1 cellular context compared by ENCODE assay signal in the genomic region with DNA sequence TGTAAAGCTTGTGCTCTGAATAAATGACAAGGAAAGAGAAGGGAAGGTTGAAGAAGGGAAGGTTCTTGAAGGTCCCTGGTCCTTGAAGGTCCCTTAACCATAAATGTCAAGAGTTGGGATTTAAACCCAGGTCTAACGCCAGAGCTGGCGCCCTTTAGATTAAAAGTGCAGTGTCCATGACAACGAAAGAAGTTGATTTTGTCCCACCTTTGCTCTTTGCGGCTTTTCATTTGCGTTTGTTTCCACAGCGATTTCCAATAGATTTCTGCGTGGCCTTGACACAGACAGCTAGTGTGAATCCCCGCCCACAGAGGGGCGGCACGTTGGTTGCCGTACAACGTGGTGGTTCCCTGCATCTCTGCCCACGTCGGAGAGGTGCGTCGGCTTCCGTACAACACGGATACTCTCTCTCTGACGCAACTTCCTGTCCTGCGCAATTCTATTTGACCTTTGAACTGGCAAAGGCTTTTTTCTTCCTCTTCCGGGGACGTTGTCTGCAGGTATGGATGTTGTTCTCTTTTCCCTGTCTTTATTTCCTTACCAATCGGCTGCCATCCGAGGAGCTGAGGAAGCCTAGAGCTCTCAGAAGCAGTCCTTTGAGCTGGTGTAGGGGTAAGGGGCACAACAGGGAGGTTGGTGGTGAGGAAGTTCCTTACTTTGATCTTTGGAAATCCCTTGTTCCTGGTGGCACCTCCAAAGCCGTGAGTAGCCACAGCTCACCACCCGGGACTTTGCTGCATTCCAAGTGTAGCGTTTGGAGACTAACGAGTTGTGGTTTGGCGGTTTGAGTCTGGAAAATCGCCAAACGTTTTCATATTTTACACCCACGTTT.
TF ChIP-seq lines count a peak whose summit lies in the region.

A gene (plus strand): TSS at position 476 of the 832 bp plus-strand sequence. CDS start 1,384 bp downstream, outside the sequence.

TF ChIP-seq in HepG2, 621 proteins besides CTCF, POLR2A, EP300 and RAD21 (continued from another document):
- TF ChIP-seq, protein P1, sequence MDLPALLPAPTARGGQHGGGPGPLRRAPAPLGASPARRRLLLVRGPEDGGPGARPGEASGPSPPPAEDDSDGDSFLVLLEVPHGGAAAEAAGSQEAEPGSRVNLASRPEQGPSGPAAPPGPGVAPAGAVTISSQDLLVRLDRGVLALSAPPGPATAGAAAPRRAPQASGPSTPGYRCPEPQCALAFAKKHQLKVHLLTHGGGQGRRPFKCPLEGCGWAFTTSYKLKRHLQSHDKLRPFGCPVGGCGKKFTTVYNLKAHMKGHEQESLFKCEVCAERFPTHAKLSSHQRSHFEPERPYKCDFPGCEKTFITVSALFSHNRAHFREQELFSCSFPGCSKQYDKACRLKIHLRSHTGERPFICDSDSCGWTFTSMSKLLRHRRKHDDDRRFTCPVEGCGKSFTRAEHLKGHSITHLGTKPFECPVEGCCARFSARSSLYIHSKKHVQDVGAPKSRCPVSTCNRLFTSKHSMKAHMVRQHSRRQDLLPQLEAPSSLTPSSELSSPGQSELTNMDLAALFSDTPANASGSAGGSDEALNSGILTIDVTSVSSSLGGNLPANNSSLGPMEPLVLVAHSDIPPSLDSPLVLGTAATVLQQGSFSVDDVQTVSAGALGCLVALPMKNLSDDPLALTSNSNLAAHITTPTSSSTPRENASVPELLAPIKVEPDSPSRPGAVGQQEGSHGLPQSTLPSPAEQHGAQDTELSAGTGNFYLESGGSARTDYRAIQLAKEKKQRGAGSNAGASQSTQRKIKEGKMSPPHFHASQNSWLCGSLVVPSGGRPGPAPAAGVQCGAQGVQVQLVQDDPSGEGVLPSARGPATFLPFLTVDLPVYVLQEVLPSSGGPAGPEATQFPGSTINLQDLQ (CRISPR knock-in tag; IDR thresholded peaks at IDR 0.05) = no peak
- peak; percentile 91 for TF ChIP-seq ZNF350 (CRISPR knock-in tag; IDR thresholded peaks at IDR 0.05; ENCODE audit: borderline replicate concordance, low read depth)
- TF ChIP-seq DR1 (CRISPR knock-in tag; IDR thresholded peaks at IDR 0.05) = peak; percentile 62
- 0 out of 2 replicates have a peak, but pooled peaks have one; percentile 24 for TF ChIP-seq NFATC3 (CRISPR knock-in tag; IDR thresholded peaks at IDR 0.05)
- no peak for TF ChIP-seq KAT2B (IDR thresholded peaks at IDR 0.05; ENCODE audit: borderline replicate concordance, low read depth, low read length)
- TF ChIP-seq CHCHD3 (CRISPR knock-in tag; IDR thresholded peaks at IDR 0.05) = no peak
- TF ChIP-seq ZNF232 (CRISPR knock-in tag; IDR thresholded peaks at IDR 0.05; ENCODE audit: borderline replicate concordance) = peak; percentile 68; the same call in 1 of the 2 replicates
- TF ChIP-seq IRF2 (CRISPR knock-in tag; IDR thresholded peaks at IDR 0.05) = peak; percentile 94
- TF ChIP-seq ZNF225 (CRISPR knock-in tag; IDR thresholded peaks at IDR 0.05) = peak; percentile 49; the same call in 1 of the 2 replicates
- TF ChIP-seq ASH2L (IDR thresholded peaks at IDR 0.05; ENCODE audit: insufficient read length, low read depth, low read length) = peak; percentile 94
- TF ChIP-seq, protein P2, sequence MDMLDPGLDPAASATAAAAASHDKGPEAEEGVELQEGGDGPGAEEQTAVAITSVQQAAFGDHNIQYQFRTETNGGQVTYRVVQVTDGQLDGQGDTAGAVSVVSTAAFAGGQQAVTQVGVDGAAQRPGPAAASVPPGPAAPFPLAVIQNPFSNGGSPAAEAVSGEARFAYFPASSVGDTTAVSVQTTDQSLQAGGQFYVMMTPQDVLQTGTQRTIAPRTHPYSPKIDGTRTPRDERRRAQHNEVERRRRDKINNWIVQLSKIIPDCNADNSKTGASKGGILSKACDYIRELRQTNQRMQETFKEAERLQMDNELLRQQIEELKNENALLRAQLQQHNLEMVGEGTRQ (IDR thresholded peaks at IDR 0.05; ENCODE audit: low read depth, low read length) = no peak
- TF ChIP-seq, protein P2 (CRISPR knock-in tag; IDR thresholded peaks at IDR 0.05; ENCODE audit: borderline replicate concordance) = no peak
- TF ChIP-seq SP4 (CRISPR knock-in tag; IDR thresholded peaks at IDR 0.05) = peak; percentile 71
- no peak for TF ChIP-seq CENPT (CRISPR knock-in tag; IDR thresholded peaks at IDR 0.05; ENCODE audit: low read depth)
- TF ChIP-seq ZNF777 (CRISPR knock-in tag; IDR thresholded peaks at IDR 0.05) = no peak
- 0 out of 2 replicates have a peak, but pooled peaks have one; percentile 65 for TF ChIP-seq ZNF124 (CRISPR knock-in tag; IDR thresholded peaks at IDR 0.05)
- no peak for TF ChIP-seq FOXP1 (IDR thresholded peaks at IDR 0.05)
- TF ChIP-seq FOXP1 (CRISPR knock-in tag; IDR thresholded peaks at IDR 0.05) = 0 out of 2 replicates have a peak, but pooled peaks have one; percentile 11
- no peak for TF ChIP-seq ADNP (CRISPR knock-in tag; IDR thresholded peaks at IDR 0.05)
- TF ChIP-seq RFXAP (CRISPR knock-in tag; IDR thresholded peaks at IDR 0.05; ENCODE audit: borderline replicate concordance) = peak; percentile 21
- TF ChIP-seq ZFP36 (IDR thresholded peaks at IDR 0.05; ENCODE audit: borderline replicate concordance, low read depth, low read length, partially characterized antibody) = no peak
- TF ChIP-seq ZNF816 (CRISPR knock-in tag; IDR thresholded peaks at IDR 0.05; ENCODE audit: borderline replicate concordance) = peak; percentile 61; the same call in 1 of the 2 replicates
- TF ChIP-seq ZNF282 (IDR thresholded peaks at IDR 0.05; ENCODE audit: partially characterized antibody) = no peak
- TF ChIP-seq ZNF747 (CRISPR knock-in tag; IDR thresholded peaks at IDR 0.05; ENCODE audit: borderline replicate concordance) = peak; percentile 94; the same call in 1 of the 2 replicates
- TF ChIP-seq, protein P3, sequence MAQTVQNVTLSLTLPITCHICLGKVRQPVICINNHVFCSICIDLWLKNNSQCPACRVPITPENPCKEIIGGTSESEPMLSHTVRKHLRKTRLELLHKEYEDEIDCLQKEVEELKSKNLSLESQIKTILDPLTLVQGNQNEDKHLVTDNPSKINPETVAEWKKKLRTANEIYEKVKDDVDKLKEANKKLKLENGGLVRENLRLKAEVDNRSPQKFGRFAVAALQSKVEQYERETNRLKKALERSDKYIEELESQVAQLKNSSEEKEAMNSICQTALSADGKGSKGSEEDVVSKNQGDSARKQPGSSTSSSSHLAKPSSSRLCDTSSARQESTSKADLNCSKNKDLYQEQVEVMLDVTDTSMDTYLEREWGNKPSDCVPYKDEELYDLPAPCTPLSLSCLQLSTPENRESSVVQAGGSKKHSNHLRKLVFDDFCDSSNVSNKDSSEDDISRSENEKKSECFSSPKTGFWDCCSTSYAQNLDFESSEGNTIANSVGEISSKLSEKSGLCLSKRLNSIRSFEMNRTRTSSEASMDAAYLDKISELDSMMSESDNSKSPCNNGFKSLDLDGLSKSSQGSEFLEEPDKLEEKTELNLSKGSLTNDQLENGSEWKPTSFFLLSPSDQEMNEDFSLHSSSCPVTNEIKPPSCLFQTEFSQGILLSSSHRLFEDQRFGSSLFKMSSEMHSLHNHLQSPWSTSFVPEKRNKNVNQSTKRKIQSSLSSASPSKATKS (CRISPR knock-in tag; IDR thresholded peaks at IDR 0.05) = 0 out of 2 replicates have a peak, but pooled peaks have one; percentile 46
- TF ChIP-seq NFIB (CRISPR knock-in tag; IDR thresholded peaks at IDR 0.05; ENCODE audit: borderline replicate concordance) = no peak
- TF ChIP-seq, protein P4, sequence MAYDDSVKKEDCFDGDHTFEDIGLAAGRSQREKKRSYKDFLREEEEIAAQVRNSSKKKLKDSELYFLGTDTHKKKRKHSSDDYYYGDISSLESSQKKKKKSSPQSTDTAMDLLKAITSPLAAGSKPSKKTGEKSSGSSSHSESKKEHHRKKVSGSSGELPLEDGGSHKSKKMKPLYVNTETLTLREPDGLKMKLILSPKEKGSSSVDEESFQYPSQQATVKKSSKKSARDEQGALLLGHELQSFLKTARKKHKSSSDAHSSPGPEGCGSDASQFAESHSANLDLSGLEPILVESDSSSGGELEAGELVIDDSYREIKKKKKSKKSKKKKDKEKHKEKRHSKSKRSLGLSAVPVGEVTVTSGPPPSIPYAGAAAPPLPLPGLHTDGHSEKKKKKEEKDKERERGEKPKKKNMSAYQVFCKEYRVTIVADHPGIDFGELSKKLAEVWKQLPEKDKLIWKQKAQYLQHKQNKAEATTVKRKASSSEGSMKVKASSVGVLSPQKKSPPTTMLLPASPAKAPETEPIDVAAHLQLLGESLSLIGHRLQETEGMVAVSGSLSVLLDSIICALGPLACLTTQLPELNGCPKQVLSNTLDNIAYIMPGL (CRISPR knock-in tag; IDR thresholded peaks at IDR 0.05; ENCODE audit: borderline replicate concordance in 1 of 2, low read depth in 1 of 2) = peak; percentile 50 to 65; a peak in 1 of 4 replicates
- TF ChIP-seq ZNF501 (CRISPR knock-in tag; IDR thresholded peaks at IDR 0.05) = peak; percentile 98
- TF ChIP-seq, protein P5, sequence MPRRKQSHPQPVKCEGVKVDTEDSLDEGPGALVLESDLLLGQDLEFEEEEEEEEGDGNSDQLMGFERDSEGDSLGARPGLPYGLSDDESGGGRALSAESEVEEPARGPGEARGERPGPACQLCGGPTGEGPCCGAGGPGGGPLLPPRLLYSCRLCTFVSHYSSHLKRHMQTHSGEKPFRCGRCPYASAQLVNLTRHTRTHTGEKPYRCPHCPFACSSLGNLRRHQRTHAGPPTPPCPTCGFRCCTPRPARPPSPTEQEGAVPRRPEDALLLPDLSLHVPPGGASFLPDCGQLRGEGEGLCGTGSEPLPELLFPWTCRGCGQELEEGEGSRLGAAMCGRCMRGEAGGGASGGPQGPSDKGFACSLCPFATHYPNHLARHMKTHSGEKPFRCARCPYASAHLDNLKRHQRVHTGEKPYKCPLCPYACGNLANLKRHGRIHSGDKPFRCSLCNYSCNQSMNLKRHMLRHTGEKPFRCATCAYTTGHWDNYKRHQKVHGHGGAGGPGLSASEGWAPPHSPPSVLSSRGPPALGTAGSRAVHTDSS (CRISPR knock-in tag; conservative IDR thresholded peaks at IDR 0.05) = no peak
- no peak for TF ChIP-seq SOX6 (IDR thresholded peaks at IDR 0.05)
- TF ChIP-seq SOX6 (CRISPR knock-in tag; IDR thresholded peaks at IDR 0.05) = no peak; the same call in none of the 2 replicates
- TF ChIP-seq KLF11 (CRISPR knock-in tag; IDR thresholded peaks at IDR 0.05) = 0 out of 2 replicates have a peak, but pooled peaks have one; percentile 22
- peak; percentile 71 for TF ChIP-seq ARID2 (CRISPR knock-in tag; IDR thresholded peaks at IDR 0.05; ENCODE audit: borderline replicate concordance)
- TF ChIP-seq ZNF207 (IDR thresholded peaks at IDR 0.05; ENCODE audit: borderline replicate concordance) = no peak
- TF ChIP-seq HOXA5 (CRISPR knock-in tag; IDR thresholded peaks at IDR 0.05) = peak; percentile 68
- TF ChIP-seq ZNF570 (CRISPR knock-in tag; IDR thresholded peaks at IDR 0.05; ENCODE audit: borderline replicate concordance) = no peak
- no peak for TF ChIP-seq CENPX (CRISPR knock-in tag; IDR thresholded peaks at IDR 0.05)
- peak; percentile 67 for TF ChIP-seq ZNF264 (CRISPR knock-in tag; IDR thresholded peaks at IDR 0.05)
- TF ChIP-seq, protein P6, sequence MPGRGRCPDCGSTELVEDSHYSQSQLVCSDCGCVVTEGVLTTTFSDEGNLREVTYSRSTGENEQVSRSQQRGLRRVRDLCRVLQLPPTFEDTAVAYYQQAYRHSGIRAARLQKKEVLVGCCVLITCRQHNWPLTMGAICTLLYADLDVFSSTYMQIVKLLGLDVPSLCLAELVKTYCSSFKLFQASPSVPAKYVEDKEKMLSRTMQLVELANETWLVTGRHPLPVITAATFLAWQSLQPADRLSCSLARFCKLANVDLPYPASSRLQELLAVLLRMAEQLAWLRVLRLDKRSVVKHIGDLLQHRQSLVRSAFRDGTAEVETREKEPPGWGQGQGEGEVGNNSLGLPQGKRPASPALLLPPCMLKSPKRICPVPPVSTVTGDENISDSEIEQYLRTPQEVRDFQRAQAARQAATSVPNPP (CRISPR knock-in tag; IDR thresholded peaks at IDR 0.05) = 0 out of 2 replicates have a peak, but pooled peaks have one; percentile 43
- TF ChIP-seq, protein P7, sequence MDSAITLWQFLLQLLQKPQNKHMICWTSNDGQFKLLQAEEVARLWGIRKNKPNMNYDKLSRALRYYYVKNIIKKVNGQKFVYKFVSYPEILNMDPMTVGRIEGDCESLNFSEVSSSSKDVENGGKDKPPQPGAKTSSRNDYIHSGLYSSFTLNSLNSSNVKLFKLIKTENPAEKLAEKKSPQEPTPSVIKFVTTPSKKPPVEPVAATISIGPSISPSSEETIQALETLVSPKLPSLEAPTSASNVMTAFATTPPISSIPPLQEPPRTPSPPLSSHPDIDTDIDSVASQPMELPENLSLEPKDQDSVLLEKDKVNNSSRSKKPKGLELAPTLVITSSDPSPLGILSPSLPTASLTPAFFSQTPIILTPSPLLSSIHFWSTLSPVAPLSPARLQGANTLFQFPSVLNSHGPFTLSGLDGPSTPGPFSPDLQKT (CRISPR knock-in tag; IDR thresholded peaks at IDR 0.05; ENCODE audit: borderline replicate concordance) = no peak; the same call in 1 of the 2 replicates
- TF ChIP-seq DNMT3B (CRISPR knock-in tag; conservative IDR thresholded peaks at IDR 0.05) = peak; percentile 98
- TF ChIP-seq MAFF (IDR thresholded peaks at IDR 0.05; ENCODE audit: low read depth, low read length) = no peak
- TF ChIP-seq ZNF652 (CRISPR knock-in tag; IDR thresholded peaks at IDR 0.05; ENCODE audit: borderline replicate concordance, low read depth) = no peak
- no peak for TF ChIP-seq ZNF761 (CRISPR knock-in tag; conservative IDR thresholded peaks at IDR 0.05)
- peak; percentile 30; the same call in 1 of the 2 replicates for TF ChIP-seq SOX5 (CRISPR knock-in tag; IDR thresholded peaks at IDR 0.05; ENCODE audit: borderline replicate concordance)
TF ChIP-seq in HepG2: peak in this region for 243.
